ENCODE assay signal across 1 cellular context in genomic region chr10:43221419-43222293, GRCh38.
A peak's percentile ranks its signal among the peaks of the same experiment; 100 is the strongest.
TF ChIP-seq lines count a peak whose summit lies in the region.

No MANE protein-coding gene starts in this region.

TF ChIP-seq in GM12878, 131 proteins besides CTCF, POLR2A, EP300 and RAD21 (continued from another document):
- TF ChIP-seq, protein P1, sequence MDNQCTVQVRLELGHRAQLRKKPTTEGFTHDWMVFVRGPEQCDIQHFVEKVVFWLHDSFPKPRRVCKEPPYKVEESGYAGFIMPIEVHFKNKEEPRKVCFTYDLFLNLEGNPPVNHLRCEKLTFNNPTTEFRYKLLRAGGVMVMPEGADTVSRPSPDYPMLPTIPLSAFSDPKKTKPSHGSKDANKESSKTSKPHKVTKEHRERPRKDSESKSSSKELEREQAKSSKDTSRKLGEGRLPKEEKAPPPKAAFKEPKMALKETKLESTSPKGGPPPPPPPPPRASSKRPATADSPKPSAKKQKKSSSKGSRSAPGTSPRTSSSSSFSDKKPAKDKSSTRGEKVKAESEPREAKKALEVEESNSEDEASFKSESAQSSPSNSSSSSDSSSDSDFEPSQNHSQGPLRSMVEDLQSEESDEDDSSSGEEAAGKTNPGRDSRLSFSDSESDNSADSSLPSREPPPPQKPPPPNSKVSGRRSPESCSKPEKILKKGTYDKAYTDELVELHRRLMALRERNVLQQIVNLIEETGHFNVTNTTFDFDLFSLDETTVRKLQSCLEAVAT (IDR thresholded peaks at IDR 0.05) = no peak
- TF ChIP-seq IKZF1 (conservative IDR thresholded peaks at IDR 0.05) (peak; percentile 47), JUNB (IDR thresholded peaks at IDR 0.05) (no peak), ZNF274 (IDR thresholded peaks at IDR 0.05; ENCODE audit: insufficient read depth, insufficient read length) (no peak), YBX1 (IDR thresholded peaks at IDR 0.05) (no peak), STAT1 (conservative IDR thresholded peaks at IDR 0.05) (no peak)
